ENCODE assay signal across 19 cellular contexts in genomic region chr9:18189876-18190670, GRCh38.
DNase-seq lines count a peak whose midpoint lies in the region; ATAC-seq and TF ChIP-seq lines count a peak whose summit lies in the region.
"Had no signal": no experiment of that assay in that cellular context is flagged by ENCODE, and none has a peak within 500 bp of the region (broad histone marks: within the 10 kb centered on the region; RNA-seq: fewer than 3 reads in every experiment).

No MANE protein-coding gene starts in this region.

- peaks cover 6% of the 10 kb centered on the region; the same call in 1 of the 2 replicates for H3K9me2 ChIP-seq in GM23338 (ENCODE audit: insufficient read depth)

- no peaks in the 10 kb centered on the region for H3K9me3 Mint-ChIP-seq in GM23338
- H3K9me3 Mint-ChIP-seq: nephron had no signal

- ATAC-seq in body of pancreas (peak; percentile 77), GM23338 (no peak)
- ATAC-seq: Right ventricle myocardium inferior had no signal

- H3K36me3 ChIP-seq in body of pancreas (replicated peaks in 1 of 2; ENCODE audit: insufficient read depth in 1 of 2, low read depth in 2 of 2): no peaks in the 10 kb centered on the region
- H3K36me3 ChIP-seq in GM23338 (ENCODE audit: insufficient read depth): no peaks in the 10 kb centered on the region
- H3K36me3 ChIP-seq: thoracic aorta had no signal

- H3F3A ChIP-seq in GM23338 (replicated peaks; ENCODE audit: low read depth): no peaks in the 10 kb centered on the region

- no peak overlapping the region for H2AFZ ChIP-seq in GM23338

- intact Hi-C loops in body of pancreas (cut with DNase I): no loop called here

- no peak for TF ChIP-seq POLR2A in body of pancreas (IDR thresholded peaks at IDR 0.05)

- H3K27ac ChIP-seq in body of pancreas (peak overlapping the region in 1 of 4 donors; percentile 5), GM23338 (ENCODE audit: low read depth) (no peak overlapping the region)

- DNase-seq in NCI-H1417 (lab: John Stamatoyannopoulos, UW) (peak; percentile 5 to 73 (median 20)), NCI-H1417 treated with DMSO at 0.1 percent for 48 hours (lab: John Stamatoyannopoulos, UW) (no peak), NCI-H1105 treated with DMSO at 0.1 percent for 48 hours (lab: John Stamatoyannopoulos, UW) (peak; percentile 69), body of pancreas (peak in 1 of 4 donors; percentile 9), non-pigmented ciliary epithelial cell (ENCODE audit: low read depth) (peak; percentile 20), GM23338 (ENCODE audit: low spot score) (no peak), putamen (ENCODE audit: low spot score) (no peak), midbrain (lab: John Stamatoyannopoulos, UW) (no peak)
- DNase-seq: activated CD4-positive, alpha-beta T cell treated with anti-CD3 and anti-CD28 coated beads, Interleukin-2, amount 50 U/mL, for 1 hour; activated CD8-positive, alpha-beta memory T cell treated with anti-CD3 and anti-CD28 coated beads, Interleukin-2, amount 50 U/mL, for 48 hours; activated gamma-delta T cell; C1 segment of cervical spinal cord; DMS79 treated with DMSO at 0.1 percent for 48 hours; hypothalamus; kidney; mesenchymal stem cell had no signal

- H3K36me3 Mint-ChIP-seq in GM23338 (ENCODE audit: low read depth): no peaks in the 10 kb centered on the region

- H4K20me1 ChIP-seq in GM23338 (replicated peaks; ENCODE audit: insufficient read depth): no peaks in the 10 kb centered on the region

- 17 to 23% methylated on average over 3 of the region's 3 CpGs for WGBS in body of pancreas, 2 donors

- H3K4me1 ChIP-seq in body of pancreas (peaks cover 19% of the 10 kb centered on the region), GM23338 (ENCODE audit: insufficient read depth) (no peaks in the 10 kb centered on the region)

- H3K9me3 ChIP-seq in body of pancreas: no peaks in the 10 kb centered on the region
- H3K9me3 ChIP-seq: thoracic aorta had no signal

- no peaks in the 10 kb centered on the region for H3K27me3 ChIP-seq in body of pancreas
- no peaks in the 10 kb centered on the region for H3K27me3 ChIP-seq in GM23338 (ENCODE audit: insufficient read depth)

- no peaks in the 10 kb centered on the region for H3K79me2 ChIP-seq in GM23338 (replicated peaks; ENCODE audit: insufficient read depth)

- H3K4me2 ChIP-seq in GM23338: no peak overlapping the region

- H3K27ac Mint-ChIP-seq in GM23338: no peak overlapping the region
- H3K27ac Mint-ChIP-seq: nephron had no signal

- no peaks in the 10 kb centered on the region for H3K4me1 Mint-ChIP-seq in GM23338

- no peaks in the 10 kb centered on the region for H3K27me3 Mint-ChIP-seq in GM23338 (ENCODE audit: insufficient read depth, low read depth, poor library complexity)

- TF ChIP-seq CTCF in body of pancreas (IDR thresholded peaks at IDR 0.05) (no peak), GM23338 (conservative IDR thresholded peaks at IDR 0.05; ENCODE audit: low read depth in 2 of 2) (no peak)

- no peak overlapping the region for H3K4me3 ChIP-seq in body of pancreas
- no peak overlapping the region for H3K4me3 ChIP-seq in GM23338
- H3K4me3 ChIP-seq: thoracic aorta had no signal

- H3K4me3 Mint-ChIP-seq in GM23338: no peak overlapping the region
- H3K4me3 Mint-ChIP-seq: nephron had no signal

TF ChIP-seq in GM23338, 12 proteins besides CTCF, POLR2A, EP300 and RAD21 (continues in another document):
- TF ChIP-seq NANOG (IDR thresholded peaks at IDR 0.05; ENCODE audit: borderline replicate concordance): no peak
- no peak for TF ChIP-seq POLR2AphosphoS5 (IDR thresholded peaks at IDR 0.05; ENCODE audit: low read depth)
- TF ChIP-seq ZNF462 (CRISPR knock-in tag; IDR thresholded peaks at IDR 0.05): no peak
- no peak for TF ChIP-seq REST (IDR thresholded peaks at IDR 0.05; ENCODE audit: unreplicated experiment)
- no peak for TF ChIP-seq ZNF331 (CRISPR knock-in tag; IDR thresholded peaks at IDR 0.05; ENCODE audit: low read depth)
- no peak for TF ChIP-seq EZH2phosphoT487 (IDR thresholded peaks at IDR 0.05; ENCODE audit: unreplicated experiment)
- no peak for TF ChIP-seq EZH2 (IDR thresholded peaks at IDR 0.05; ENCODE audit: low read depth, unreplicated experiment)
- no peak for TF ChIP-seq CREB1 (CRISPR knock-in tag; IDR thresholded peaks at IDR 0.05; ENCODE audit: low read depth)
- TF ChIP-seq JUNB (IDR thresholded peaks at IDR 0.05; ENCODE audit: unreplicated experiment): no peak
- no peak for TF ChIP-seq STAT1 (IDR thresholded peaks at IDR 0.05; ENCODE audit: unreplicated experiment)
- TF ChIP-seq ZNF114 (CRISPR knock-in tag; IDR thresholded peaks at IDR 0.05): no peak

Comparison
In these comparisons a context has a peak if more than half of its experiments do, and no peak if none do; other contexts are left out.
1. DNase-seq: peak in NCI-H1417 (3 of 3), NCI-H1105 treated with DMSO at 0.1 percent for 48 hours (single experiment) and non-pigmented ciliary epithelial cell (single experiment); none in NCI-H1417 treated with DMSO at 0.1 percent for 48 hours (single experiment), GM23338 (single experiment), putamen (single experiment) and midbrain (single experiment).